In genomic region chr1:50969611-50970507, GRCh38 we compare ENCODE assay signal across 7 cellular contexts. TPM values are rescaled to one million over a fixed set of nuclear protein-coding genes. Genes with fewer than 3 reads are reported as not detected.
DNase-seq lines count a peak whose midpoint lies in the region; ATAC-seq, FAIRE-seq and TF ChIP-seq lines count a peak whose summit lies in the region.

CDKN2C (plus strand) TSS chr1:50970245; CDS start chr1:50970369, 124 bp downstream.

- DNase-seq in GM12892 (ENCODE audit: insufficient read length) (peak; percentile 26), NCI-H1417 (lab: John Stamatoyannopoulos, UW) (peak; percentile 86 to 94 (median 88)), anterior cingulate cortex (lab: John Stamatoyannopoulos, UW) (peak in 54 of 58 donors; percentile 13 to 78 (median 54)), left ventricle myocardium superior (peak; percentile 75), posterior vena cava (ENCODE audit: low spot score) (peak; percentile 93)

- H2AFZ ChIP-seq in SU-DHL-6 (ENCODE audit: low read depth, low read length, severe bottlenecking), result peak within 1 kb of the TSS; percentile 89

- H3K27ac ChIP-seq in SU-DHL-6 (ENCODE audit: low read depth, low read length), result peak within 1 kb of the TSS; percentile 99

- intact Hi-C loops in left ventricle myocardium superior (cut with micrococcal nuclease), result no loop called here
- intact Hi-C loops in posterior vena cava (cut with DNase I), result no loop called here

- peak within 1 kb of the TSS; percentile 83 for H3K4me2 ChIP-seq in SU-DHL-6 (ENCODE audit: low read depth, low read length, poor library complexity, severe bottlenecking)

- peak within 1 kb of the TSS; percentile 94 for H3K4me3 ChIP-seq in SU-DHL-6 (ENCODE audit: insufficient read depth, low read length, poor library complexity, severe bottlenecking)

- peaks cover 43% of the 10 kb centered on the region for H3K36me3 ChIP-seq in SU-DHL-6 (ENCODE audit: low read length)

- ATAC-seq in HG02798 (IDR thresholded peaks at IDR 0.05; ENCODE audit: poor library complexity, unreplicated experiment) (peak; percentile 27), left ventricle myocardium superior (peak; percentile 33)

- H3K9me3 ChIP-seq in SU-DHL-6 (ENCODE audit: insufficient read depth, low read length), result no peaks in the 10 kb centered on the region

- H3F3A ChIP-seq in SU-DHL-6 (ENCODE audit: insufficient read depth), result peaks cover 64% of the 10 kb centered on the region

- no peak for TF ChIP-seq CTCF in SU-DHL-6 (IDR thresholded peaks at IDR 0.05; ENCODE audit: insufficient read depth, low read length, poor library complexity, severe bottlenecking)

- H3K27me3 ChIP-seq in SU-DHL-6 (ENCODE audit: low read length), result no peaks in the 10 kb centered on the region

- TF ChIP-seq POLR2A in GM12892 (IDR thresholded peaks at IDR 0.05; ENCODE audit: low read depth, low read length), result peak; percentile 65

- peaks cover 55% of the 10 kb centered on the region for H3K79me2 ChIP-seq in SU-DHL-6 (ENCODE audit: insufficient read depth, low read length)

- no peaks in the 10 kb centered on the region for H3K9me2 ChIP-seq in SU-DHL-6 (replicated peaks; ENCODE audit: insufficient read depth, low read length)

- peak; percentile 36 for FAIRE-seq in GM12892 (lab: Jason Lieb, UNC)

- peak within 1 kb of the TSS; percentile 99 for H3K9ac ChIP-seq in SU-DHL-6 (ENCODE audit: low read length)

- peaks cover 12% of the 10 kb centered on the region for H4K20me1 ChIP-seq in SU-DHL-6 (ENCODE audit: low read depth, low read length)

RNA-seq across cellular contexts. Expression of gene CDKN2C, which starts in this region (rescaled TPM):
- 23.4 TPM for polyA plus RNA-seq in GM12892 (2012; ENCODE audit: missing spikeins)
- total RNA-seq in left ventricle myocardium superior (16.9 TPM), posterior vena cava (10 to 100 TPM; 11.2 to 20.5 TPM)

Comparison
In these comparisons a context has a peak if more than half of its experiments do, and no peak if none do; other contexts are left out.
1. Peak in every context shown above with its lines: DNase-seq, ATAC-seq, H3K4me3 ChIP-seq and H3K27ac ChIP-seq.
2. DNase-seq: peak in every context shown above with its lines; median percentile 93 in posterior vena cava; 88 in NCI-H1417; 75 in left ventricle myocardium superior; 54 in anterior cingulate cortex; 26 in GM12892.